8 cellular contexts compared by ENCODE assay signal in genomic region chr10:114937962-114938817, GRCh38. TPM values are rescaled to one million over a fixed set of nuclear protein-coding genes. Genes with fewer than 3 reads are reported as not detected.
DNase-seq lines count a peak whose midpoint lies in the region; ATAC-seq, FAIRE-seq and TF ChIP-seq lines count a peak whose summit lies in the region.

TSS of gene TRUB1 (plus strand) at chr10:114938195. CDS start at chr10:114938254, 59 bp downstream.

- CTCF ChIA-PET in OCI-LY7 (lab: Charles Lee; ENCODE audit: unreplicated experiment): interaction anchor here (0.6 to 0.9 kb wide), 3 partner anchors 10 to 116 kb away, joined by 3 read pairs; no protein-coding TSS in a partner anchor

- POLR2A ChIA-PET in OCI-LY7 (lab: Charles Lee): interaction anchor here (0.5 to 2.0 kb wide), 14 partner anchors 10 to 550 kb away, joined by 3 to 10 read pairs (median 4); no protein-coding TSS in a partner anchor

- no peak for FAIRE-seq in D721Med (lab: Jason Lieb, UNC)

- intact Hi-C loops in OCI-LY7 (cut with micrococcal nuclease; ENCODE audit: unreplicated experiment): loop anchor here (2.0 kb wide), 1 partner anchor 115 kb away; no protein-coding TSS in a partner anchor

- peak within 1 kb of the TSS; percentile 96 for H3K4me2 ChIP-seq in OCI-LY7 (ENCODE audit: low read length)

- peak; percentile 19 for DNase-seq in D721Med (ENCODE audit: insufficient read length, low spot score)
- DNase-seq in HuH-7.5 (ENCODE audit: low spot score): peak; percentile 64
- peak; percentile 94 for DNase-seq in OCI-LY7 (ENCODE audit: low spot score)
- DNase-seq in activated T-cell treated with anti-CD3 and anti-CD28 coated beads for 1 hour (ENCODE audit: low read depth): peak; percentile 76
- peak; percentile 98 for DNase-seq in epithelial cell of esophagus (ENCODE audit: low read depth)
- peak; percentile 63 to 80 for DNase-seq in stimulated activated CD8-positive, alpha-beta memory T cell treated with anti-CD3 and anti-CD28 coated beads, Interleukin-4, amount 100 ng/mL, for 1 hour (ENCODE audit: low read depth in 2 of 2, low spot score in 1 of 2)

- TF ChIP-seq CTCF in D721Med (IDR thresholded peaks at IDR 0.05; ENCODE audit: insufficient read depth, missing control alignments) (no peak), OCI-LY7 (conservative IDR thresholded peaks at IDR 0.05; ENCODE audit: low read length) (no peak), epithelial cell of esophagus (IDR thresholded peaks at IDR 0.05; ENCODE audit: insufficient read depth, low read depth, low read length, missing control alignments) (no peak)

- peak within 1 kb of the TSS; percentile 46 for H3K27ac ChIP-seq in OCI-LY7 (ENCODE audit: low read depth, low read length, poor library complexity, severe bottlenecking)

- H3K4me1 ChIP-seq in OCI-LY7 (ENCODE audit: insufficient read depth, low read length, poor library complexity, severe bottlenecking) (peaks cover 11% of the 10 kb centered on the region), mononuclear cell (ENCODE audit: insufficient read depth, low read length) (peaks cover 12% of the 10 kb centered on the region)

- peaks cover 26% of the 10 kb centered on the region for H3K36me3 ChIP-seq in OCI-LY7 (ENCODE audit: insufficient read depth, low read length)

- H3K9me3 ChIP-seq in OCI-LY7 (ENCODE audit: low read length): no peaks in the 10 kb centered on the region
- H3K9me3 ChIP-seq in mononuclear cell (ENCODE audit: low read depth, low read length): no peaks in the 10 kb centered on the region

- no peaks in the 10 kb centered on the region for H3K9me2 ChIP-seq in OCI-LY7 (ENCODE audit: insufficient read depth, low read length)

- H4K20me1 ChIP-seq in OCI-LY7 (ENCODE audit: insufficient read depth, low read length): no peaks in the 10 kb centered on the region

- peak within 1 kb of the TSS; percentile 91 for H2AFZ ChIP-seq in OCI-LY7 (ENCODE audit: low read length)

- peaks cover 34% of the 10 kb centered on the region for H3K79me2 ChIP-seq in OCI-LY7 (ENCODE audit: insufficient read depth, low read depth, low read length)

- peak; percentile 100 for ATAC-seq in GM21526 (IDR thresholded peaks at IDR 0.05; ENCODE audit: low FRiP score, unreplicated experiment)

- TSS peak; percentile 62 for BruUV-seq in OCI-LY7 (replicated peaks; lab: Mats Ljungman, UMichigan)

- H3K4me3 ChIP-seq in OCI-LY7 (ENCODE audit: low read depth, low read length, poor library complexity, severe bottlenecking) (peak within 1 kb of the TSS; percentile 99), epithelial cell of esophagus (ENCODE audit: low read length) (peak within 1 kb of the TSS; percentile 97), mononuclear cell (ENCODE audit: low read length) (peak within 1 kb of the TSS; percentile 80)

- no peaks in the 10 kb centered on the region for H3K27me3 ChIP-seq in mononuclear cell (ENCODE audit: insufficient read depth, low read length)

RNA-seq across cellular contexts. Expression of gene TRUB1, which starts in this region (rescaled TPM):
- 18.7 and 30.8 TPM in 2 replicates for total RNA-seq in OCI-LY7 (2014; rRNA removed; shearing (Covaris generic))
- total RNA-seq in OCI-LY7 (2022) (21.5 and 25.1 TPM in 2 replicates), mononuclear cell (15.7 TPM)

Comparison
In these comparisons a context has a peak if more than half of its experiments do, and no peak if none do; other contexts are left out.
1. Peak in every context shown above with its lines: DNase-seq, ATAC-seq, H3K4me3 ChIP-seq and H3K27ac ChIP-seq.
2. DNase-seq: peak in every context shown above with its lines; median percentile 98 in epithelial cell of esophagus; 94 in OCI-LY7; 76 in activated T-cell treated with anti-CD3 and anti-CD28 coated beads for 1 hour; 72 in stimulated activated CD8-positive, alpha-beta memory T cell treated with anti-CD3 and anti-CD28 coated beads, Interleukin-4, amount 100 ng/mL, for 1 hour; 64 in HuH-7.5; 19 in D721Med.